ENCODE assay signal across 13 cellular contexts in genomic region chr2:201262718-201263117, GRCh38. TPM values are rescaled to one million over a fixed set of nuclear protein-coding genes. Genes with fewer than 3 reads are reported as not detected.
DNase-seq lines count a peak whose midpoint lies in the region; ATAC-seq and TF ChIP-seq lines count a peak whose summit lies in the region.
"Had no signal": no experiment of that assay in that cellular context is flagged by ENCODE, and none has a peak within 500 bp of the region (broad histone marks: within the 10 kb centered on the region; RNA-seq: fewer than 3 reads in every experiment).

No MANE protein-coding gene starts in this region.

- H3K27me3 Mint-ChIP-seq in CD14-positive monocyte (ENCODE audit: low read depth in 3 of 3): peaks cover 0 to 1% (median 0%) of the 10 kb centered on the region in 3 donors
- no peaks in the 10 kb centered on the region for H3K27me3 Mint-ChIP-seq in activated CD4-positive, alpha-beta memory T cell treated with anti-CD3 and anti-CD28 coated beads, Interleukin-2, amount 10 ng/mL, durations not matched to agents 7 days and 5 days

- H2BK15ac ChIP-seq in IMR-90 (ENCODE audit: low read depth, low read length): no peak overlapping the region

- in situ Hi-C loops in IMR-90 (cut with MboI; ENCODE audit: low sequenced_read_pairs): no loop called here

- H2AK5ac ChIP-seq in IMR-90 (ENCODE audit: low read depth, low read length): no peak overlapping the region

- peaks cover 21 to 30% of the 10 kb centered on the region in 2 donors for H3K36me3 Mint-ChIP-seq in CD14-positive monocyte
- H3K36me3 Mint-ChIP-seq in activated CD4-positive, alpha-beta memory T cell treated with anti-CD3 and anti-CD28 coated beads, Interleukin-2, amount 10 ng/mL, durations not matched to agents 7 days and 5 days (ENCODE audit: low read depth): peaks cover 60% of the 10 kb centered on the region

- dilution Hi-C loops in IMR-90 (cut with HindIII; ENCODE audit: low sequenced_read_pairs, unreplicated experiment): no loop called here

- H2BK5ac ChIP-seq in IMR-90 (ENCODE audit: low read depth, low read length, poor library complexity, severe bottlenecking): no peak overlapping the region

- no peak overlapping the region for H2BK120ac ChIP-seq in IMR-90 (ENCODE audit: low read depth, low read length)

- H4K20me1 ChIP-seq in IMR-90 (ENCODE audit: insufficient read depth, low read length): no peaks in the 10 kb centered on the region

- H2AFZ ChIP-seq in IMR-90 (replicated peaks; ENCODE audit: low read length, poor library complexity): no peak overlapping the region

- no peak overlapping the region for H4K5ac ChIP-seq in IMR-90 (ENCODE audit: low read depth, low read length)

- H3K4ac ChIP-seq in IMR-90 (ENCODE audit: low read depth, low read length): no peak overlapping the region

- intact Hi-C loops in CD14-positive monocyte (cut with micrococcal nuclease) (no loop called here), IMR-90 (cut with micrococcal nuclease) (no loop called here)

- no peak for TF ChIP-seq CTCF in CD14-positive monocyte (IDR thresholded peaks at IDR 0.05)
- no peak for TF ChIP-seq CTCF in IMR-90 (conservative IDR thresholded peaks at IDR 0.05; ENCODE audit: low read depth, low read length)

- H3K9me3 Mint-ChIP-seq in CD14-positive monocyte: peaks cover 0 to 2% (median 0%) of the 10 kb centered on the region in 7 donors
- no peaks in the 10 kb centered on the region for H3K9me3 Mint-ChIP-seq in activated CD4-positive, alpha-beta memory T cell treated with anti-CD3 and anti-CD28 coated beads, Interleukin-2, amount 10 ng/mL, durations not matched to agents 7 days and 5 days

- no peak overlapping the region for H3K9ac ChIP-seq in IMR-90 (ENCODE audit: low read depth, low read length)

- H3K4me2 ChIP-seq in IMR-90 (ENCODE audit: low read depth, low read length): no peak overlapping the region

- no peak overlapping the region for H3K18ac ChIP-seq in IMR-90 (ENCODE audit: low read depth, low read length)

- no TSS peak for BruUV-seq in IMR-90 (replicated peaks; lab: Mats Ljungman, UMichigan)

- no peak overlapping the region for H4K91ac ChIP-seq in IMR-90 (ENCODE audit: insufficient read depth, low read depth, low read length)

- no peak overlapping the region for H3K4me3 ChIP-seq in IMR-90 (ENCODE audit: insufficient read depth, low read depth, low read length)
- H3K4me3 ChIP-seq in mononuclear cell (ENCODE audit: low read length): peak overlapping the region; percentile 8

- no peak overlapping the region for H2AK9ac ChIP-seq in IMR-90 (replicated peaks; ENCODE audit: low read depth, low read length, poor library complexity)

- H3K4me1 Mint-ChIP-seq in CD14-positive monocyte: peaks cover 73% of the 10 kb centered on the region
- peaks cover 71% of the 10 kb centered on the region for H3K4me1 Mint-ChIP-seq in activated CD4-positive, alpha-beta memory T cell treated with anti-CD3 and anti-CD28 coated beads, Interleukin-2, amount 10 ng/mL, durations not matched to agents 7 days and 5 days

- no CpG with 5 or more reads among the region's 6 CpGs for WGBS in IMR-90 (ENCODE audit: extremely low coverage in 2 of 2, insufficient read length in 1 of 2), 2 experiments

- H3K9me3 ChIP-seq in IMR-90 (ENCODE audit: control insufficient read depth, insufficient read depth, low read length): no peaks in the 10 kb centered on the region
- H3K9me3 ChIP-seq in mononuclear cell (ENCODE audit: low read depth, low read length): no peaks in the 10 kb centered on the region

- H3K27ac ChIP-seq in IMR-90 (ENCODE audit: insufficient read depth, low read length): no peak overlapping the region

- CTCF ChIA-PET in IMR-90 (lab: Yijun Ruan, JAX): no interaction called here
- CTCF ChIA-PET in activated CD4-positive, alpha-beta memory T cell treated with anti-CD3 and anti-CD28 coated beads, Interleukin-2, amount 10 ng/mL, durations not matched to agents 7 days and 5 days (lab: Charles Lee): interaction anchor here (1.3 to 8.9 kb wide), 5 partner anchors 9 to 194 kb away, joined by 3 to 105 read pairs (median 30); no protein-coding TSS in a partner anchor

- DNase-seq in CD14-positive monocyte (ENCODE audit: low spot score): no peak
- no peak for DNase-seq in IMR-90
- DNase-seq in activated CD4-positive, alpha-beta memory T cell treated with anti-CD3 and anti-CD28 coated beads, Interleukin-2, amount 10 ng/mL, durations not matched to agents 7 days and 5 days: peak; percentile 32
- DNase-seq in NCI-H2029 treated with DMSO at 0.1 percent for 48 hours (lab: John Stamatoyannopoulos, UW): no peak
- no peak for DNase-seq in GM03348 (ENCODE audit: low spot score)
- DNase-seq: effector CD4-positive, alpha-beta T cell; left colon; NCI-H1105 treated with DMSO at 0.1 percent for 48 hours; NCI-H82; occipital lobe had no signal

- H3K56ac ChIP-seq in IMR-90 (ENCODE audit: extremely low read depth, insufficient read depth, low read length): no peak overlapping the region

- H4K8ac ChIP-seq in IMR-90 (ENCODE audit: low read depth in 2 of 2, low read length in 2 of 2): no peak overlapping the region

- peak overlapping the region; percentile 42 to 75 for H3K4me3 Mint-ChIP-seq in CD14-positive monocyte
- peak overlapping the region; percentile 80 for H3K4me3 Mint-ChIP-seq in activated CD4-positive, alpha-beta memory T cell treated with anti-CD3 and anti-CD28 coated beads, Interleukin-2, amount 10 ng/mL, durations not matched to agents 7 days and 5 days

- H3K27me3 ChIP-seq in IMR-90 (ENCODE audit: control insufficient read depth, insufficient read depth, low read length) (no peaks in the 10 kb centered on the region), mononuclear cell (ENCODE audit: insufficient read depth, low read length) (no peaks in the 10 kb centered on the region)

- peaks cover 13% of the 10 kb centered on the region; the same call in 1 of the 2 replicates for H3K9me1 ChIP-seq in IMR-90 (ENCODE audit: insufficient read depth, low read length)

- H3K4me1 ChIP-seq in IMR-90 (ENCODE audit: control insufficient read depth, insufficient read depth, low read length): peaks cover 5% of the 10 kb centered on the region
- H3K4me1 ChIP-seq in mononuclear cell (ENCODE audit: insufficient read depth, low read length): peaks cover 71% of the 10 kb centered on the region

- peak overlapping the region; percentile 7; the same call in 1 of the 2 replicates for H3K23ac ChIP-seq in IMR-90 (ENCODE audit: low read depth, low read length)

- no peak for TF ChIP-seq RAD21 in IMR-90 (IDR thresholded peaks at IDR 0.05; ENCODE audit: low read length)

- POLR2A ChIA-PET in IMR-90 (lab: Charles Lee; ENCODE audit: unreplicated experiment): no interaction called here
- POLR2A ChIA-PET in activated CD4-positive, alpha-beta memory T cell treated with anti-CD3 and anti-CD28 coated beads, Interleukin-2, amount 10 ng/mL, durations not matched to agents 7 days and 5 days (lab: Charles Lee): interaction anchor here (0.7 to 10.4 kb wide), 16 partner anchors 14 to 399 kb away, joined by 3 to 290 read pairs (median 22); partner anchors contain the start of genes CASP10, CFLAR, CLK1 and FLACC1

- peaks cover 13% of the 10 kb centered on the region for H3K36me3 ChIP-seq in IMR-90 (ENCODE audit: control insufficient read depth, insufficient read depth, low read length)

- peak overlapping the region; percentile 10 to 85 (median 66) for H3K27ac Mint-ChIP-seq in CD14-positive monocyte
- H3K27ac Mint-ChIP-seq in activated CD4-positive, alpha-beta memory T cell treated with anti-CD3 and anti-CD28 coated beads, Interleukin-2, amount 10 ng/mL, durations not matched to agents 7 days and 5 days: peak overlapping the region; percentile 81

- no peak for TF ChIP-seq POLR2A in IMR-90 (IDR thresholded peaks at IDR 0.05; ENCODE audit: low read depth, low read length)

- ATAC-seq in IMR-90 (ENCODE audit: low read depth) (no peak), HG03457 (IDR thresholded peaks at IDR 0.05; ENCODE audit: unreplicated experiment) (no peak), HG02884 (IDR thresholded peaks at IDR 0.05; ENCODE audit: unreplicated experiment) (no peak)
- ATAC-seq: left colon had no signal

- peaks cover 38 to 53% of the 10 kb centered on the region in 2 experiments for H3K79me1 ChIP-seq in IMR-90 (ENCODE audit: low read depth in 1 of 2, low read length in 2 of 2)

- H3K14ac ChIP-seq in IMR-90 (replicated peaks; ENCODE audit: low read depth, low read length): no peak overlapping the region

- no peak overlapping the region for H2BK20ac ChIP-seq in IMR-90 (ENCODE audit: low read depth, low read length)

TF ChIP-seq in IMR-90, 13 proteins besides CTCF, POLR2A, EP300 and RAD21:
- no peak for TF ChIP-seq ELK1 (IDR thresholded peaks at IDR 0.05; ENCODE audit: borderline replicate concordance, low read depth, low read length)
- TF ChIP-seq USF2 (IDR thresholded peaks at IDR 0.05; ENCODE audit: low read depth, low read length): no peak
- no peak for TF ChIP-seq CEBPB (IDR thresholded peaks at IDR 0.05; ENCODE audit: low read depth, low read length)
- TF ChIP-seq NFE2L2 (IDR thresholded peaks at IDR 0.05; ENCODE audit: low read depth, low read length): no peak

RNA-seq across cellular contexts. Expression of gene CASP8, which starts 2.4 kb away (rescaled TPM):
- 10 to 100 TPM; 40.0 to 80.7 TPM for polyA plus RNA-seq in CD14-positive monocyte
- total RNA-seq in IMR-90 (2012; rRNA removed): 17.0 and 18.6 TPM in 2 replicates
- polyA plus RNA-seq in IMR-90 (2012; rRNA removed): 11.1 and 13.1 TPM in 2 replicates
- polyA plus RNA-seq in IMR-90 (2012; cell fraction: cytosol; rRNA removed): 4.5 and 5.1 TPM in 2 replicates
- 6.7 and 32.3 TPM in 2 replicates for polyA plus RNA-seq in IMR-90 (2012; cell fraction: nucleus; rRNA removed; ENCODE audit: low replicate concordance)
- 100 to 1,000 TPM in 1 of 2 experiments, 10 to 100 TPM in 1; 99.8 to 102 TPM for total RNA-seq in activated CD4-positive, alpha-beta memory T cell treated with anti-CD3 and anti-CD28 coated beads, Interleukin-2, amount 10 ng/mL, durations not matched to agents 7 days and 5 days
- 129 TPM for total RNA-seq in mononuclear cell
